19 cellular contexts compared by ENCODE assay signal in the genomic region with DNA sequence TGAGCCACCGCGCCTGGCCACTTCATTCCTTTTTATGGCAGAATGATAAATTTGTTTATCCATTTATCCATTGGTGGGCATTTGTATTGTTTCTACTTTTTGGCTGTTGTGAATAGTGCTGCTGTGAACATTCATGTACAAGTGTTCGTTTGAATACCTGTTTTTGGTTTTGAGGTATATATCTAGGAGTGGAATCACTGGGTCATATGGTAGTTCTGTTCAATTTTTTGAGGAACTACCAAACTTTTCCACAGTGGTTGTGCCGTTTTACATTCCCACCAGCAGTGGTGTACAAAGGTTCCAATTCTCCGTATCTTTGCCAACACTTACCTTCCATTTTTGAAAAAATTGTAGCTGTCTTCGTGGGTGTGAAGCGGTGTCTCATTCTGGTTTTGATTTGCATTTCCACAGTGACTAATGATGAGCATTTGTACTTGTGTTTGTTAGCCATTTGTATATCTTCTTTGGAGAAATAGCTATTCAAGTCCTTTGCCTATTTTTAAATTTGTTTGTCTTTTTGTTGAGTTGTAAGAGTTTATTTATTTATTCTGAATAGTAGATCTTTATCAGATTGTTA.
"Had no signal": no experiment of that assay in that cellular context is flagged by ENCODE, and none has a peak within 500 bp of the region (broad histone marks: within the 10 kb centered on the region; RNA-seq: fewer than 3 reads in every experiment).

No MANE protein-coding gene starts in this region.

- H3K4me3 Mint-ChIP-seq: activated CD4-positive, alpha-beta memory T cell treated with anti-CD3 and anti-CD28 coated beads, Interleukin-2, amount 10 ng/mL, durations not matched to agents 7 days and 5 days; brain; central memory CD8-positive, alpha-beta T cell; naive thymus-derived CD4-positive, alpha-beta T cell; stimulated activated naive CD8-positive, alpha-beta T cell treated with anti-CD3 and anti-CD28 coated beads, Interleukin-15, Interleukin-2, amounts not matched to agents 100 ng/mL and 50 ng/mL, for 24 hours; type B pancreatic cell had no signal

- DNase-seq: activated CD4-positive, alpha-beta memory T cell treated with anti-CD3 and anti-CD28 coated beads, Interleukin-2, amount 10 ng/mL, durations not matched to agents 7 days and 5 days; activated CD8-positive, alpha-beta memory T cell treated with anti-CD3 and anti-CD28 coated beads, Interleukin-2, amount 50 U/mL, for 4 hours; activated naive CD4-positive, alpha-beta T cell treated with anti-CD3 and anti-CD28 coated beads, Interleukin-2, amount 50 U/mL, for 16 hours; esophagus squamous epithelium; left lung; mammary epithelial cell; mucosa of descending colon; naive thymus-derived CD4-positive, alpha-beta T cell; nucleus accumbens; posterior cingulate gyrus; retina; stimulated activated CD4-positive, alpha-beta T cell treated with anti-CD3 and anti-CD28 coated beads, Interleukin-4, amount 100 ng/mL, for 4 hours; stimulated activated CD8-positive, alpha-beta memory T cell treated with anti-CD3 and anti-CD28 coated beads, Interleukin-4, amount 100 ng/mL, for 48 hours had no signal

- FAIRE-seq: keratinocyte had no signal

- ATAC-seq: left lung; mucosa of descending colon; naive thymus-derived CD4-positive, alpha-beta T cell had no signal

- H3K27ac Mint-ChIP-seq: activated CD4-positive, alpha-beta memory T cell treated with anti-CD3 and anti-CD28 coated beads, Interleukin-2, amount 10 ng/mL, durations not matched to agents 7 days and 5 days; activated T-helper 2 cell treated with anti-CD3 and anti-CD28 coated beads, Interferon-gamma antibody, Interleukin-2, Interleukin-4, amounts not matched to agents 10 μg/mL and 5 μg/mL and 100 μg/mL, durations not matched to agents 14 hours and 24 hours and 36 hours; brain; stimulated activated naive CD8-positive, alpha-beta T cell treated with anti-CD3 and anti-CD28 coated beads, Interleukin-15, Interleukin-2, amounts not matched to agents 100 ng/mL and 50 ng/mL, for 24 hours; type B pancreatic cell had no signal

- H3K27me3 Mint-ChIP-seq: activated CD4-positive, alpha-beta memory T cell treated with anti-CD3 and anti-CD28 coated beads, Interleukin-2, amount 10 ng/mL, durations not matched to agents 7 days and 5 days; brain; central memory CD8-positive, alpha-beta T cell; naive thymus-derived CD4-positive, alpha-beta T cell; stimulated activated naive CD8-positive, alpha-beta T cell treated with anti-CD3 and anti-CD28 coated beads, Interleukin-15, Interleukin-2, amounts not matched to agents 100 ng/mL and 50 ng/mL, for 24 hours; type B pancreatic cell had no signal

- H3K9me3 Mint-ChIP-seq: activated CD4-positive, alpha-beta memory T cell treated with anti-CD3 and anti-CD28 coated beads, Interleukin-2, amount 10 ng/mL, durations not matched to agents 7 days and 5 days; activated T-helper 2 cell treated with anti-CD3 and anti-CD28 coated beads, Interferon-gamma antibody, Interleukin-2, Interleukin-4, amounts not matched to agents 10 μg/mL and 5 μg/mL and 100 μg/mL, durations not matched to agents 14 hours and 24 hours and 36 hours; brain; central memory CD8-positive, alpha-beta T cell; naive thymus-derived CD4-positive, alpha-beta T cell; stimulated activated naive CD8-positive, alpha-beta T cell treated with anti-CD3 and anti-CD28 coated beads, Interleukin-15, Interleukin-2, amounts not matched to agents 100 ng/mL and 50 ng/mL, for 24 hours; type B pancreatic cell had no signal
